Comparison of ENCODE assay signal across 10 cellular contexts in genomic region chr1:208158640-208159541, GRCh38.
DNase-seq lines count a peak whose midpoint lies in the region; ATAC-seq, FAIRE-seq and TF ChIP-seq lines count a peak whose summit lies in the region.
"Had no signal": no experiment of that assay in that cellular context is flagged by ENCODE, and none has a peak within 500 bp of the region (broad histone marks: within the 10 kb centered on the region; RNA-seq: fewer than 3 reads in every experiment).

No MANE protein-coding gene starts in this region.

- no TSS peak for BruUV-seq in endothelial cell of umbilical vein (replicated peaks; lab: Mats Ljungman, UMichigan)
- BruUV-seq in OCI-LY7 (replicated peaks; lab: Mats Ljungman, UMichigan) = no TSS peak

- H3K79me2 ChIP-seq in endothelial cell of umbilical vein (ENCODE audit: control insufficient read depth, insufficient read depth, low read length) (peaks cover 100% of the 10 kb centered on the region), OCI-LY7 (ENCODE audit: insufficient read depth, low read depth, low read length) (no peaks in the 10 kb centered on the region)

- CTCF ChIA-PET in endothelial cell of umbilical vein (lab: Charles Lee) = interaction anchor here (1.1 to 6.6 kb wide), 6 partner anchors 9 to 80 kb away, joined by 3 to 52 read pairs (median 5); no protein-coding TSS in a partner anchor
- CTCF ChIA-PET in OCI-LY7 (lab: Charles Lee; ENCODE audit: unreplicated experiment) = no interaction called here
- CTCF ChIA-PET in activated naive CD4-positive, alpha-beta T cell treated with anti-CD3 and anti-CD28 coated beads, Interleukin-2, amount 10 ng/mL, durations not matched to agents 7 days and 5 days (lab: Charles Lee) = interaction anchor here (1.8 kb wide), 1 partner anchor 27 kb away, joined by 6 read pairs; no protein-coding TSS in a partner anchor

- no peaks in the 10 kb centered on the region for H3K9me3 Mint-ChIP-seq in osteocyte (ENCODE audit: unreplicated experiment)
- no peaks in the 10 kb centered on the region for H3K9me3 Mint-ChIP-seq in activated naive CD4-positive, alpha-beta T cell treated with anti-CD3 and anti-CD28 coated beads, Interleukin-2, amount 10 ng/mL, durations not matched to agents 7 days and 5 days

- H3K27ac ChIP-seq in endothelial cell of umbilical vein (ENCODE audit: insufficient read depth, low read depth, low read length) (peak overlapping the region; percentile 27), OCI-LY7 (ENCODE audit: low read depth, low read length, poor library complexity, severe bottlenecking) (no peak overlapping the region)
- H3K27ac ChIP-seq: C4-2B had no signal

- peak; percentile 56 for DNase-seq in ELF-1 (ENCODE audit: low read depth, low spot score)
- DNase-seq in NCI-H226 = peak; percentile 69
- peak; percentile 63 for DNase-seq in endothelial cell of umbilical vein (ENCODE audit: low read depth, low spot score)
- DNase-seq in osteocyte (ENCODE audit: extremely low spot score, unreplicated experiment) = no peak
- no peak for DNase-seq in OCI-LY7 (ENCODE audit: low spot score)
- no peak for DNase-seq in activated naive CD4-positive, alpha-beta T cell treated with anti-CD3 and anti-CD28 coated beads, Interleukin-2, amount 10 ng/mL, durations not matched to agents 7 days and 5 days

- H3K27me3 Mint-ChIP-seq in osteocyte (ENCODE audit: unreplicated experiment) = no peaks in the 10 kb centered on the region
- H3K27me3 Mint-ChIP-seq in activated naive CD4-positive, alpha-beta T cell treated with anti-CD3 and anti-CD28 coated beads, Interleukin-2, amount 10 ng/mL, durations not matched to agents 7 days and 5 days = peaks cover 54% of the 10 kb centered on the region

- H3K4me2 ChIP-seq in endothelial cell of umbilical vein (ENCODE audit: insufficient read depth, low read length) (no peak overlapping the region), OCI-LY7 (ENCODE audit: low read length) (no peak overlapping the region)

- peak overlapping the region; percentile 67 for H3K27ac Mint-ChIP-seq in osteocyte (ENCODE audit: unreplicated experiment)
- no peak overlapping the region for H3K27ac Mint-ChIP-seq in activated naive CD4-positive, alpha-beta T cell treated with anti-CD3 and anti-CD28 coated beads, Interleukin-2, amount 10 ng/mL, durations not matched to agents 7 days and 5 days
- H3K27ac Mint-ChIP-seq: activated naive CD8-positive, alpha-beta T cell had no signal

- no peaks in the 10 kb centered on the region for H3K9me2 ChIP-seq in OCI-LY7 (ENCODE audit: insufficient read depth, low read length)

- H3K36me3 Mint-ChIP-seq in osteocyte (ENCODE audit: unreplicated experiment) = no peaks in the 10 kb centered on the region
- H3K36me3 Mint-ChIP-seq in activated naive CD4-positive, alpha-beta T cell treated with anti-CD3 and anti-CD28 coated beads, Interleukin-2, amount 10 ng/mL, durations not matched to agents 7 days and 5 days = no peaks in the 10 kb centered on the region
- H3K36me3 Mint-ChIP-seq: activated naive CD8-positive, alpha-beta T cell had no signal

- H3K27me3 ChIP-seq in endothelial cell of umbilical vein (ENCODE audit: control insufficient read depth in 2 of 2, insufficient read depth in 2 of 2, low read length in 2 of 2) = no peaks in the 10 kb centered on the region

- H4K20me1 ChIP-seq in endothelial cell of umbilical vein (replicated peaks; ENCODE audit: control insufficient read depth, extremely low read depth, insufficient read depth, low read length) (no peaks in the 10 kb centered on the region), OCI-LY7 (ENCODE audit: insufficient read depth, low read length) (no peaks in the 10 kb centered on the region)

- POLR2A ChIA-PET in endothelial cell of umbilical vein (lab: Charles Lee) = no interaction called here
- POLR2A ChIA-PET in OCI-LY7 (lab: Charles Lee) = no interaction called here

- H3K9ac ChIP-seq in endothelial cell of umbilical vein (replicated peaks; ENCODE audit: extremely low read depth, insufficient read depth, low read length) = no peak overlapping the region

- no peaks in the 10 kb centered on the region for H3K9me1 ChIP-seq in endothelial cell of umbilical vein (replicated peaks; ENCODE audit: control insufficient read depth, extremely low read depth, insufficient read depth, low read length)

- H3K4me1 ChIP-seq in endothelial cell of umbilical vein (ENCODE audit: control insufficient read depth, extremely low read depth, insufficient read depth, low read length) (peaks cover 55% of the 10 kb centered on the region), OCI-LY7 (ENCODE audit: insufficient read depth, low read length, poor library complexity, severe bottlenecking) (no peaks in the 10 kb centered on the region)

- TF ChIP-seq CTCF in endothelial cell of umbilical vein (IDR thresholded peaks at IDR 0.05; ENCODE audit: extremely low read depth in 1 of 2, insufficient read depth in 1 of 2, low read depth in 1 of 2, low read length in 2 of 2) (no peak), osteocyte (IDR thresholded peaks at IDR 0.05) (no peak), OCI-LY7 (conservative IDR thresholded peaks at IDR 0.05; ENCODE audit: low read length) (no peak)

- intact Hi-C loops in endothelial cell of umbilical vein (cut with micrococcal nuclease) (loop anchor here (1.0 to 2.0 kb wide), 4 partner anchors 16 to 85 kb away; partner anchors contain the start of gene PLXNA2), OCI-LY7 (cut with micrococcal nuclease; ENCODE audit: unreplicated experiment) (no loop called here)

- no peaks in the 10 kb centered on the region for H3K9me3 ChIP-seq in endothelial cell of umbilical vein (replicated peaks; ENCODE audit: control insufficient read depth, insufficient read depth, low read length)
- H3K9me3 ChIP-seq in OCI-LY7 (ENCODE audit: low read length) = no peaks in the 10 kb centered on the region

- dilution Hi-C loops in endothelial cell of umbilical vein (cut with MboI; ENCODE audit: extremely low pct_ligation_motif_present, low sequenced_read_pairs) = no loop called here

- peaks cover 56% of the 10 kb centered on the region for H3K4me1 Mint-ChIP-seq in osteocyte (ENCODE audit: unreplicated experiment)
- H3K4me1 Mint-ChIP-seq in activated naive CD4-positive, alpha-beta T cell treated with anti-CD3 and anti-CD28 coated beads, Interleukin-2, amount 10 ng/mL, durations not matched to agents 7 days and 5 days = no peaks in the 10 kb centered on the region

- no peak for ATAC-seq in GM18520 (IDR thresholded peaks at IDR 0.05; ENCODE audit: unreplicated experiment)
- no peak for ATAC-seq in HG02973 (IDR thresholded peaks at IDR 0.05; ENCODE audit: unreplicated experiment)

- peaks cover 0 to 11% of the 10 kb centered on the region in 2 experiments for H3K36me3 ChIP-seq in endothelial cell of umbilical vein (ENCODE audit: control insufficient read depth in 2 of 2, extremely low read depth in 1 of 2, insufficient read depth in 2 of 2, low read length in 2 of 2)
- no peaks in the 10 kb centered on the region for H3K36me3 ChIP-seq in OCI-LY7 (ENCODE audit: insufficient read depth, low read length)

- H3K4me3 ChIP-seq in endothelial cell of umbilical vein (replicated peaks in 1 of 3; ENCODE audit: insufficient read depth in 1 of 3, low read depth in 1 of 3, low read length in 3 of 3) (no peak overlapping the region), OCI-LY7 (ENCODE audit: low read depth, low read length, poor library complexity, severe bottlenecking) (no peak overlapping the region)

- FAIRE-seq in endothelial cell of umbilical vein (lab: Jason Lieb, UNC) = peak; percentile 75

- no peak for TF ChIP-seq POLR2A in endothelial cell of umbilical vein (IDR thresholded peaks at IDR 0.05; ENCODE audit: low read depth, low read length)

- H2AFZ ChIP-seq in endothelial cell of umbilical vein (ENCODE audit: low read depth, low read length) = no peak overlapping the region
- H2AFZ ChIP-seq in OCI-LY7 (ENCODE audit: low read length) = no peak overlapping the region

- no peak overlapping the region for H3K4me3 Mint-ChIP-seq in osteocyte (ENCODE audit: unreplicated experiment)
- H3K4me3 Mint-ChIP-seq in activated naive CD4-positive, alpha-beta T cell treated with anti-CD3 and anti-CD28 coated beads, Interleukin-2, amount 10 ng/mL, durations not matched to agents 7 days and 5 days = no peak overlapping the region
- H3K4me3 Mint-ChIP-seq: activated naive CD8-positive, alpha-beta T cell had no signal

TF ChIP-seq in endothelial cell of umbilical vein, 7 proteins besides CTCF, POLR2A, EP300 and RAD21:
- TF ChIP-seq MYC (IDR thresholded peaks at IDR 0.05; ENCODE audit: low read depth, low read length) = no peak
- TF ChIP-seq EZH2 (IDR thresholded peaks at IDR 0.05; ENCODE audit: borderline replicate concordance, low read depth, low read length, severe bottlenecking) = no peak
- TF ChIP-seq JUN (IDR thresholded peaks at IDR 0.05; ENCODE audit: borderline replicate concordance, insufficient read depth, insufficient read length, low read depth) = no peak

Comparison
In these comparisons a context has a peak if more than half of its experiments do, and no peak if none do; other contexts are left out.
1. DNase-seq: peak in ELF-1 (single experiment), NCI-H226 (single experiment) and endothelial cell of umbilical vein (single experiment); none in osteocyte (single experiment), OCI-LY7 (single experiment) and activated naive CD4-positive, alpha-beta T cell treated with anti-CD3 and anti-CD28 coated beads, Interleukin-2, amount 10 ng/mL, durations not matched to agents 7 days and 5 days (single experiment).